In genomic region chr15:40309344-40309862, GRCh38 we compare ENCODE assay signal across 10 cellular contexts. TPM values are rescaled to one million over a fixed set of nuclear protein-coding genes. Genes with fewer than 3 reads are reported as not detected.
DNase-seq lines count a peak whose midpoint lies in the region; ATAC-seq, FAIRE-seq and TF ChIP-seq lines count a peak whose summit lies in the region.
"Had no signal": no experiment of that assay in that cellular context is flagged by ENCODE, and none has a peak within 500 bp of the region (broad histone marks: within the 10 kb centered on the region; RNA-seq: fewer than 3 reads in every experiment).

No MANE protein-coding gene starts in this region.

- WGBS in GM23248 (ENCODE audit: low coverage in 1 of 2, low lambda C conversion rate in 2 of 2, missing lambda C conversion rate in 2 of 2), 2 experiments: 83 to 91% methylated on average over 8 of the region's 8 CpGs

- in situ Hi-C loops in GM23248 (cut with MboI): no loop called here

- H2AFZ ChIP-seq in GM23248: no peak overlapping the region

- DNase-seq in CD4-positive, CD25-positive, alpha-beta regulatory T cell: no peak
- DNase-seq in activated CD8-positive, alpha-beta T cell treated with anti-CD3 and anti-CD28 coated beads for 36 hours: no peak
- no peak for DNase-seq in naive thymus-derived CD8-positive, alpha-beta T cell
- DNase-seq in D721Med (ENCODE audit: insufficient read length, low spot score): no peak
- DNase-seq in GM23248: no peak
- DNase-seq in BE2C: no peak

- H3F3A ChIP-seq in DOHH2 (ENCODE audit: control insufficient read depth, insufficient read depth) (no peaks in the 10 kb centered on the region), GM23248 (ENCODE audit: insufficient read depth) (peaks cover 4% of the 10 kb centered on the region)

- H3K4me1 Mint-ChIP-seq in CD4-positive, CD25-positive, alpha-beta regulatory T cell: peaks cover 9 to 51% (median 33%) of the 10 kb centered on the region in 4 donors
- H3K4me1 Mint-ChIP-seq in activated CD8-positive, alpha-beta T cell treated with anti-CD3 and anti-CD28 coated beads for 36 hours (ENCODE audit: low read depth): peaks cover 44% of the 10 kb centered on the region
- peaks cover 27 to 63% (median 57%) of the 10 kb centered on the region in 4 donors for H3K4me1 Mint-ChIP-seq in naive thymus-derived CD8-positive, alpha-beta T cell

- ATAC-seq in CD4-positive, CD25-positive, alpha-beta regulatory T cell (ENCODE audit: low read depth in 2 of 2): no peak
- ATAC-seq in activated CD8-positive, alpha-beta T cell treated with anti-CD3 and anti-CD28 coated beads for 36 hours: no peak
- no peak for ATAC-seq in naive thymus-derived CD8-positive, alpha-beta T cell

- H3K27ac Mint-ChIP-seq in CD4-positive, CD25-positive, alpha-beta regulatory T cell: peak overlapping the region; percentile 88 to 96 (median 94)
- H3K27ac Mint-ChIP-seq in activated CD8-positive, alpha-beta T cell treated with anti-CD3 and anti-CD28 coated beads for 36 hours: peak overlapping the region; percentile 97
- peak overlapping the region; percentile 93 to 98 (median 97) for H3K27ac Mint-ChIP-seq in naive thymus-derived CD8-positive, alpha-beta T cell

- CTCF ChIA-PET in activated CD8-positive, alpha-beta T cell treated with anti-CD3 and anti-CD28 coated beads for 36 hours (lab: Charles Lee): interaction anchor here (0.6 to 23.8 kb wide), 37 partner anchors 8 to 268 kb away, joined by 3 to 595 read pairs (median 4); partner anchors contain the start of genes ANKRD63, BAHD1, CCDC9B and INAFM2

- H3K9ac ChIP-seq in GM23248: no peak overlapping the region

- POLR2A ChIA-PET in activated CD8-positive, alpha-beta T cell treated with anti-CD3 and anti-CD28 coated beads for 36 hours (lab: Charles Lee): interaction anchor here (0.9 to 4.1 kb wide), 9 partner anchors 8 to 32 kb away, joined by 4 to 37 read pairs (median 8); partner anchors contain the start of genes ANKRD63 and INAFM2
- POLR2A ChIA-PET in naive thymus-derived CD8-positive, alpha-beta T cell (lab: Charles Lee): interaction anchor here (0.7 to 6.8 kb wide), 11 partner anchors 8 to 271 kb away, joined by 3 to 104 read pairs (median 8); partner anchors contain the start of genes ANKRD63, INAFM2 and IVD

- TF ChIP-seq CTCF in DOHH2 (IDR thresholded peaks at IDR 0.05; ENCODE audit: low read depth, low read length, poor library complexity, severe bottlenecking) (no peak), D721Med (IDR thresholded peaks at IDR 0.05; ENCODE audit: insufficient read depth, missing control alignments) (no peak), BE2C (IDR thresholded peaks at IDR 0.05; ENCODE audit: low read depth, low read length) (no peak)
- no peak for TF ChIP-seq CTCF in activated CD8-positive, alpha-beta T cell treated with anti-CD3 and anti-CD28 coated beads for 36 hours (IDR thresholded peaks at IDR 0.05)

- H3K9me3 Mint-ChIP-seq in CD4-positive, CD25-positive, alpha-beta regulatory T cell: no peaks in the 10 kb centered on the region
- H3K9me3 Mint-ChIP-seq in activated CD8-positive, alpha-beta T cell treated with anti-CD3 and anti-CD28 coated beads for 36 hours: no peaks in the 10 kb centered on the region
- no peaks in the 10 kb centered on the region for H3K9me3 Mint-ChIP-seq in naive thymus-derived CD8-positive, alpha-beta T cell

- H3K79me2 ChIP-seq in DOHH2 (ENCODE audit: control insufficient read depth, low read length): no peaks in the 10 kb centered on the region
- H3K79me2 ChIP-seq in GM23248 (ENCODE audit: insufficient read depth): no peaks in the 10 kb centered on the region

- peaks cover 35% of the 10 kb centered on the region for H3K4me1 ChIP-seq in CD4-positive, CD25-positive, alpha-beta regulatory T cell (ENCODE audit: control insufficient read depth, insufficient read depth, low read length, poor library complexity, severe bottlenecking)
- H3K4me1 ChIP-seq in DOHH2 (ENCODE audit: control insufficient read depth, low read length): peaks cover 32% of the 10 kb centered on the region
- peaks cover 12% of the 10 kb centered on the region for H3K4me1 ChIP-seq in GM23248 (ENCODE audit: insufficient read depth)
- H3K4me1 ChIP-seq in BE2C: no peaks in the 10 kb centered on the region
- H3K4me1 ChIP-seq: Caco-2 had no signal

- H3K36me3 ChIP-seq in CD4-positive, CD25-positive, alpha-beta regulatory T cell (ENCODE audit: control insufficient read depth, insufficient read depth, low read length): no peaks in the 10 kb centered on the region
- H3K36me3 ChIP-seq in DOHH2 (ENCODE audit: control insufficient read depth, low read length): no peaks in the 10 kb centered on the region
- no peaks in the 10 kb centered on the region for H3K36me3 ChIP-seq in GM23248 (ENCODE audit: low read depth)
- H3K36me3 ChIP-seq in BE2C: no peaks in the 10 kb centered on the region
- H3K36me3 ChIP-seq: Peyer's patch had no signal

- H3K27me3 ChIP-seq in CD4-positive, CD25-positive, alpha-beta regulatory T cell (ENCODE audit: control insufficient read depth, insufficient read depth, low read length): peaks cover 3% of the 10 kb centered on the region
- H3K27me3 ChIP-seq in DOHH2 (ENCODE audit: control insufficient read depth, low read length) (peaks cover 27% of the 10 kb centered on the region), GM23248 (replicated peaks; ENCODE audit: insufficient read depth) (no peaks in the 10 kb centered on the region; the same call in 1 of the 2 replicates), BE2C (no peaks in the 10 kb centered on the region)
- H3K27me3 ChIP-seq: Peyer's patch had no signal

- H3K27me3 Mint-ChIP-seq in CD4-positive, CD25-positive, alpha-beta regulatory T cell: peaks cover 4% of the 10 kb centered on the region
- H3K27me3 Mint-ChIP-seq in activated CD8-positive, alpha-beta T cell treated with anti-CD3 and anti-CD28 coated beads for 36 hours: no peaks in the 10 kb centered on the region
- H3K27me3 Mint-ChIP-seq in naive thymus-derived CD8-positive, alpha-beta T cell: no peaks in the 10 kb centered on the region

- H3K4me2 ChIP-seq in DOHH2 (ENCODE audit: low read length): peak overlapping the region; percentile 73
- no peak overlapping the region for H3K4me2 ChIP-seq in GM23248 (ENCODE audit: unreplicated experiment)

- peak overlapping the region; percentile 95 to 97 (median 96) for H3K4me3 Mint-ChIP-seq in CD4-positive, CD25-positive, alpha-beta regulatory T cell
- H3K4me3 Mint-ChIP-seq in activated CD8-positive, alpha-beta T cell treated with anti-CD3 and anti-CD28 coated beads for 36 hours: peak overlapping the region; percentile 95
- H3K4me3 Mint-ChIP-seq in naive thymus-derived CD8-positive, alpha-beta T cell: peak overlapping the region; percentile 94 to 98 (median 96)

- H3K36me3 Mint-ChIP-seq in CD4-positive, CD25-positive, alpha-beta regulatory T cell: peaks cover 4% of the 10 kb centered on the region
- no peaks in the 10 kb centered on the region for H3K36me3 Mint-ChIP-seq in activated CD8-positive, alpha-beta T cell treated with anti-CD3 and anti-CD28 coated beads for 36 hours (ENCODE audit: low read depth)
- H3K36me3 Mint-ChIP-seq in naive thymus-derived CD8-positive, alpha-beta T cell: peaks cover 0 to 8% (median 0%) of the 10 kb centered on the region in 3 donors

- intact Hi-C loops in activated CD8-positive, alpha-beta T cell treated with anti-CD3 and anti-CD28 coated beads for 36 hours (cut with micrococcal nuclease): no loop called here

- H3K4me3 ChIP-seq in CD4-positive, CD25-positive, alpha-beta regulatory T cell (ENCODE audit: low read depth, low read length): peak overlapping the region; percentile 53
- H3K4me3 ChIP-seq in DOHH2 (ENCODE audit: low read length) (peak overlapping the region; percentile 73), GM23248 (no peak overlapping the region), BE2C (ENCODE audit: low read depth, low read length) (no peak overlapping the region)

- no peaks in the 10 kb centered on the region for H4K20me1 ChIP-seq in DOHH2 (ENCODE audit: control insufficient read depth, insufficient read depth, low read depth, low read length)
- H4K20me1 ChIP-seq in GM23248 (ENCODE audit: insufficient read depth): no peaks in the 10 kb centered on the region

- FAIRE-seq in D721Med (lab: Jason Lieb, UNC): no peak

- peak overlapping the region; percentile 86 for H3K27ac ChIP-seq in CD4-positive, CD25-positive, alpha-beta regulatory T cell (ENCODE audit: insufficient read depth, low read length, poor library complexity, severe bottlenecking)
- H3K27ac ChIP-seq in DOHH2 (ENCODE audit: low read depth, low read length) (no peak overlapping the region), GM23248 (no peak overlapping the region)

- no peaks in the 10 kb centered on the region for H3K9me2 ChIP-seq in DOHH2 (replicated peaks; ENCODE audit: control insufficient read depth, low read length)
- no peaks in the 10 kb centered on the region for H3K9me2 ChIP-seq in GM23248 (ENCODE audit: insufficient read depth)

- H3K9me3 ChIP-seq in CD4-positive, CD25-positive, alpha-beta regulatory T cell (ENCODE audit: control insufficient read depth in 2 of 2, low read length in 2 of 2): no peaks in the 10 kb centered on the region
- H3K9me3 ChIP-seq in DOHH2 (ENCODE audit: control insufficient read depth, insufficient read depth, low read length) (no peaks in the 10 kb centered on the region), GM23248 (ENCODE audit: low read depth) (no peaks in the 10 kb centered on the region), BE2C (no peaks in the 10 kb centered on the region)
- H3K9me3 ChIP-seq: Caco-2, Peyer's patch had no signal

RNA-seq across cellular contexts. Expression of gene PLCB2, which starts 1.7 kb away (rescaled TPM):
- 305 TPM for total RNA-seq in CD4-positive, CD25-positive, alpha-beta regulatory T cell
- polyA plus RNA-seq in CD4-positive, CD25-positive, alpha-beta regulatory T cell: 10 to 100 TPM; 17.3 to 24.6 (median 19.8) TPM
- total RNA-seq in activated CD8-positive, alpha-beta T cell treated with anti-CD3 and anti-CD28 coated beads for 36 hours: 10 to 100 TPM; 44.6 to 58.8 TPM
- total RNA-seq in naive thymus-derived CD8-positive, alpha-beta T cell: 100 to 1,000 TPM; 156 to 166 TPM
- polyA plus RNA-seq in naive thymus-derived CD8-positive, alpha-beta T cell: 10 to 100 TPM; 14.5 to 23.0 (median 22.2) TPM
- total RNA-seq in GM23248 (2014; rRNA removed; shearing (Covaris generic)): 0.54 and 0.76 TPM in 2 replicates
- 1.1 TPM in 2 replicates for polyA plus RNA-seq in GM23248 (2016; fragmentation: Nextera tagmentation; extraction: Ambion mirVana)
- polyA plus RNA-seq in BE2C (2012; ENCODE audit: insufficient read depth, insufficient read length, low read depth): 30.8 TPM

RNA-seq across cellular contexts. Expression of gene INAFM2, which starts 14.1 kb away (rescaled TPM):
- total RNA-seq in CD4-positive, CD25-positive, alpha-beta regulatory T cell: 10.0 TPM
- polyA plus RNA-seq in CD4-positive, CD25-positive, alpha-beta regulatory T cell: 1 to 10 TPM in 3 of 4 donors, under 1 TPM in 1; 0.67 to 2.2 (median 1.7) TPM
- total RNA-seq in activated CD8-positive, alpha-beta T cell treated with anti-CD3 and anti-CD28 coated beads for 36 hours: 10 to 100 TPM; 15.0 to 16.9 TPM
- 1 to 10 TPM; 6.2 to 8.1 TPM for total RNA-seq in naive thymus-derived CD8-positive, alpha-beta T cell
- 1 to 10 TPM in 2 of 3 donors, under 1 TPM in 1; 0.69 to 2.5 (median 1.9) TPM for polyA plus RNA-seq in naive thymus-derived CD8-positive, alpha-beta T cell
- 16.6 and 19.9 TPM in 2 replicates for total RNA-seq in GM23248 (2014; rRNA removed; shearing (Covaris generic))
- 3.9 and 4.5 TPM in 2 replicates for polyA plus RNA-seq in GM23248 (2016; fragmentation: Nextera tagmentation; extraction: Ambion mirVana)
- polyA plus RNA-seq in BE2C (2012; ENCODE audit: insufficient read depth, insufficient read length, low read depth): 51.0 TPM

RNA-seq across cellular contexts. Expression of gene ANKRD63, which starts 26.5 kb away (rescaled TPM):
- 0.35 TPM for total RNA-seq in CD4-positive, CD25-positive, alpha-beta regulatory T cell
- not detected for polyA plus RNA-seq in CD4-positive, CD25-positive, alpha-beta regulatory T cell
- total RNA-seq in activated CD8-positive, alpha-beta T cell treated with anti-CD3 and anti-CD28 coated beads for 36 hours: not detected
- under 1 TPM in 1 of 2 experiments, not detected in 1; 0.31 TPM for total RNA-seq in naive thymus-derived CD8-positive, alpha-beta T cell
- polyA plus RNA-seq in naive thymus-derived CD8-positive, alpha-beta T cell: under 1 TPM in 1 of 3 donors, not detected in 2; 0.20 TPM
- total RNA-seq in GM23248 (2014; rRNA removed; shearing (Covaris generic)): not detected in 2 replicates
- polyA plus RNA-seq in GM23248 (2016; fragmentation: Nextera tagmentation; extraction: Ambion mirVana): not detected in 2 replicates
- not detected for polyA plus RNA-seq in BE2C (2012; ENCODE audit: insufficient read depth, insufficient read length, low read depth)
- total RNA-seq: Peyer's patch, sciatic nerve had no signal

RNA-seq across cellular contexts. Expression of gene CCDC9B, which starts 31.3 kb away (rescaled TPM):
- 3.7 TPM for total RNA-seq in CD4-positive, CD25-positive, alpha-beta regulatory T cell
- under 1 TPM in 1 of 4 donors, not detected in 3; 0.10 TPM for polyA plus RNA-seq in CD4-positive, CD25-positive, alpha-beta regulatory T cell
- total RNA-seq in activated CD8-positive, alpha-beta T cell treated with anti-CD3 and anti-CD28 coated beads for 36 hours: 1 to 10 TPM; 1.4 to 2.3 TPM
- 1 to 10 TPM; 1.4 to 1.5 TPM for total RNA-seq in naive thymus-derived CD8-positive, alpha-beta T cell
- polyA plus RNA-seq in naive thymus-derived CD8-positive, alpha-beta T cell: under 1 TPM in 2 of 3 donors, not detected in 1; 0.08 to 0.62 TPM
- total RNA-seq in GM23248 (2014; rRNA removed; shearing (Covaris generic)): 16.9 and 19.6 TPM in 2 replicates
- 28.8 and 33.1 TPM in 2 replicates for polyA plus RNA-seq in GM23248 (2016; fragmentation: Nextera tagmentation; extraction: Ambion mirVana)
- 6.5 TPM for polyA plus RNA-seq in BE2C (2012; ENCODE audit: insufficient read depth, insufficient read length, low read depth)

RNA-seq across cellular contexts. Expression of gene PHGR1, which starts 41.4 kb away (rescaled TPM):
- total RNA-seq in CD4-positive, CD25-positive, alpha-beta regulatory T cell: not detected
- polyA plus RNA-seq in CD4-positive, CD25-positive, alpha-beta regulatory T cell: not detected
- total RNA-seq in activated CD8-positive, alpha-beta T cell treated with anti-CD3 and anti-CD28 coated beads for 36 hours: not detected
- not detected for total RNA-seq in naive thymus-derived CD8-positive, alpha-beta T cell
- polyA plus RNA-seq in naive thymus-derived CD8-positive, alpha-beta T cell: not detected
- total RNA-seq in GM23248 (2014; rRNA removed; shearing (Covaris generic)): not detected in 2 replicates
- not detected in 2 replicates for polyA plus RNA-seq in GM23248 (2016; fragmentation: Nextera tagmentation; extraction: Ambion mirVana)
- polyA plus RNA-seq in BE2C (2012; ENCODE audit: insufficient read depth, insufficient read length, low read depth): not detected
- total RNA-seq: sciatic nerve had no signal

Comparison
In these comparisons a context has a peak if more than half of its experiments do, and no peak if none do; other contexts are left out.
1. H3K4me3 ChIP-seq: peak in CD4-positive, CD25-positive, alpha-beta regulatory T cell (single experiment) and DOHH2 (single experiment); none in GM23248 (single experiment) and BE2C (single experiment).
2. RNA of gene PLCB2, which starts 1.7 kb away (total RNA-seq): 305 TPM in CD4-positive, CD25-positive, alpha-beta regulatory T cell (single experiment), 156 to 166 TPM in naive thymus-derived CD8-positive, alpha-beta T cell and 44.6 to 58.8 TPM in activated CD8-positive, alpha-beta T cell treated with anti-CD3 and anti-CD28 coated beads for 36 hours; 0.54 to 0.76 TPM in GM23248; every median in the first group is over 10 times any median in the second.
3. Peak in every context shown above with its lines, with median percentiles within 50 percentile points of each other: H3K27ac Mint-ChIP-seq and H3K4me3 Mint-ChIP-seq.